Comparison of ENCODE assay signal across 1 cellular context in genomic region chr2:190415251-190415650, GRCh38.
TF ChIP-seq lines count a peak whose summit lies in the region.

No MANE protein-coding gene starts in this region.

TF ChIP-seq in GM12878, 131 proteins besides CTCF, POLR2A, EP300 and RAD21:
- no peak for TF ChIP-seq BCLAF1 (IDR thresholded peaks at IDR 0.05)
- no peak for TF ChIP-seq POLR2AphosphoS5 (IDR thresholded peaks at IDR 0.05; ENCODE audit: low read length)
- TF ChIP-seq EZH2 (IDR thresholded peaks at IDR 0.05; ENCODE audit: borderline replicate concordance, control insufficient read depth, low read depth, low read length) = no peak
- no peak for TF ChIP-seq MTA2 (IDR thresholded peaks at IDR 0.05; ENCODE audit: low read depth)
- no peak for TF ChIP-seq MEF2B (IDR thresholded peaks at IDR 0.05; ENCODE audit: partially characterized antibody, poor library complexity, severe bottlenecking)
- no peak for TF ChIP-seq HDAC2 (IDR thresholded peaks at IDR 0.05)
- TF ChIP-seq BCL11A (IDR thresholded peaks at IDR 0.05; ENCODE audit: low read depth, low read length) = no peak
- TF ChIP-seq SREBF2 (IDR thresholded peaks at IDR 0.05; ENCODE audit: low read length) = no peak
- no peak for TF ChIP-seq NKRF (conservative IDR thresholded peaks at IDR 0.05)
- TF ChIP-seq USF2 (IDR thresholded peaks at IDR 0.05; ENCODE audit: borderline replicate concordance, low read depth, low read length) = no peak
- no peak for TF ChIP-seq NFXL1 (IDR thresholded peaks at IDR 0.05; ENCODE audit: borderline replicate concordance)
- TF ChIP-seq SREBF1 (IDR thresholded peaks at IDR 0.05; ENCODE audit: low read length) = no peak
- no peak for TF ChIP-seq PRDM15 (CRISPR knock-in tag; IDR thresholded peaks at IDR 0.05)
- no peak for TF ChIP-seq MXI1 (IDR thresholded peaks at IDR 0.05; ENCODE audit: low read depth, low read length)
- TF ChIP-seq SKIL (IDR thresholded peaks at IDR 0.05; ENCODE audit: low read depth, poor library complexity, severe bottlenecking) = no peak
- no peak for TF ChIP-seq MTA3 (IDR thresholded peaks at IDR 0.05; ENCODE audit: borderline replicate concordance, low read length)
- no peak for TF ChIP-seq JUND (IDR thresholded peaks at IDR 0.05; ENCODE audit: low read depth, low read length)
- no peak for TF ChIP-seq ELK1 (IDR thresholded peaks at IDR 0.05; ENCODE audit: low read depth, low read length)
- TF ChIP-seq MYC (IDR thresholded peaks at IDR 0.05; ENCODE audit: insufficient read depth, insufficient read length, insufficient replicate concordance, low read length, severe bottlenecking) = no peak
- no peak for TF ChIP-seq RUNX3 (IDR thresholded peaks at IDR 0.05; ENCODE audit: low read length)
